ENCODE assay signal across 19 cellular contexts in genomic region chr12:10732554-10732953, GRCh38. TPM values are rescaled to one million over a fixed set of nuclear protein-coding genes. Genes with fewer than 3 reads are reported as not detected.
DNase-seq lines count a peak whose midpoint lies in the region; ATAC-seq, FAIRE-seq and TF ChIP-seq lines count a peak whose summit lies in the region.
"Had no signal": no experiment of that assay in that cellular context is flagged by ENCODE, and none has a peak within 500 bp of the region (broad histone marks: within the 10 kb centered on the region; RNA-seq: fewer than 3 reads in every experiment).

No MANE protein-coding gene starts in this region.

- no peak overlapping the region for H3K4ac ChIP-seq in H1 (replicated peaks; ENCODE audit: insufficient read length, low read depth, low read length)

- H3K4me2 ChIP-seq in SK-N-SH (no peak overlapping the region), H1 (ENCODE audit: insufficient read depth in 1 of 2, low read depth in 2 of 2, low read length in 2 of 2) (no peak overlapping the region)
- H3K4me2 ChIP-seq: A549, BLaER1, KMS-11 had no signal

- no peak overlapping the region for H2BK20ac ChIP-seq in H1 (ENCODE audit: low read length)

- intact Hi-C loops in spleen (cut with DNase I; ENCODE audit: low total_unique reads): no loop called here

- no peak overlapping the region for H2BK15ac ChIP-seq in H1 (ENCODE audit: low read length)

- H4K91ac ChIP-seq in H1 (replicated peaks; ENCODE audit: insufficient read length, low read length): no peak overlapping the region

- H3K36me3 ChIP-seq in SK-N-SH (replicated peaks in 1 of 2; ENCODE audit: control insufficient read depth in 1 of 2, insufficient read depth in 2 of 2, low read length in 1 of 2): no peaks in the 10 kb centered on the region
- no peaks in the 10 kb centered on the region for H3K36me3 ChIP-seq in HEK293 (ENCODE audit: control insufficient read depth in 2 of 2, insufficient read depth in 1 of 2, low read length in 2 of 2)
- H3K36me3 ChIP-seq in H1 (ENCODE audit: control insufficient read depth in 2 of 4, insufficient read depth in 4 of 4, low read length in 3 of 4): no peaks in the 10 kb centered on the region
- no peaks in the 10 kb centered on the region for H3K36me3 ChIP-seq in spleen
- H3K36me3 ChIP-seq: BLaER1, HAP-1 had no signal

- no peak for TF ChIP-seq CTCF in SK-N-SH (IDR thresholded peaks at IDR 0.05)
- TF ChIP-seq CTCF in HEK293 (tag by site-specific recombination; IDR thresholded peaks at IDR 0.05): no peak
- no peak for TF ChIP-seq CTCF in H1 (IDR thresholded peaks at IDR 0.05; ENCODE audit: control extremely low read depth in 1 of 3, insufficient read depth in 1 of 3, low read depth in 1 of 3, low read length in 3 of 3)
- no peak for TF ChIP-seq CTCF in spleen (IDR thresholded peaks at IDR 0.05 in 8 of 11, conservative IDR thresholded peaks at IDR 0.05 in 3 of 11)

- POLR2A ChIA-PET in SK-N-SH (lab: Yijun Ruan, JAX) (no interaction called here), HEK293 (lab: Yijun Ruan, JAX) (no interaction called here), H1 (lab: Charles Lee; ENCODE audit: partially characterized antibody) (interaction anchor here (1.8 kb wide), 1 partner anchor 10 kb away, joined by 19 read pairs; the partner anchor contains the start of gene YBX3)

- no peak overlapping the region for H3K56ac ChIP-seq in H1 (replicated peaks; ENCODE audit: insufficient read length, low read depth, low read length)

- no peaks in the 10 kb centered on the region for H3K9me3 ChIP-seq in SK-N-SH
- H3K9me3 ChIP-seq in HEK293 (ENCODE audit: control insufficient read depth, insufficient read depth, low read depth, low read length): no peaks in the 10 kb centered on the region
- H3K9me3 ChIP-seq in H1 (ENCODE audit: insufficient read depth in 2 of 2, low read depth in 1 of 2, low read length in 1 of 2): no peaks in the 10 kb centered on the region
- H3K9me3 ChIP-seq in spleen: no peaks in the 10 kb centered on the region
- H3K9me3 ChIP-seq: A549, BLaER1, HAP-1 had no signal

- peaks cover 56% of the 10 kb centered on the region for H3K27me3 ChIP-seq in SK-N-SH (ENCODE audit: insufficient read depth)
- no peaks in the 10 kb centered on the region for H3K27me3 ChIP-seq in H1 (replicated peaks in 1 of 4; ENCODE audit: control insufficient read depth in 3 of 4, extremely low read depth in 1 of 4, insufficient read depth in 3 of 4, low read length in 3 of 4)
- peaks cover 0 to 12% (median 0%) of the 10 kb centered on the region in 7 donors for H3K27me3 ChIP-seq in spleen (replicated peaks in 1 of 7)
- H3K27me3 ChIP-seq: BLaER1 had no signal

- no peaks in the 10 kb centered on the region for H3K9me2 ChIP-seq in SK-N-SH

- H3K14ac ChIP-seq in H1 (ENCODE audit: insufficient read length): no peak overlapping the region

- FAIRE-seq in H1 (lab: Jason Lieb, UNC): no peak
- FAIRE-seq: GM12878, HTR-8/SVneo had no signal

- no peak overlapping the region for H3K18ac ChIP-seq in H1 (ENCODE audit: extremely low read depth, low read length)

- no peak for ATAC-seq in SK-N-SH treated with all-trans-retinoic acid at 6 μM for 48 hours
- ATAC-seq in HG03196 (IDR thresholded peaks at IDR 0.05; ENCODE audit: unreplicated experiment): no peak
- ATAC-seq: A549, GM12878 had no signal

- no peak for TF ChIP-seq EP300 in SK-N-SH (IDR thresholded peaks at IDR 0.05; ENCODE audit: borderline replicate concordance in 1 of 2, low read depth in 1 of 2, low read length in 1 of 2)
- TF ChIP-seq EP300 in H1 (IDR thresholded peaks at IDR 0.05; ENCODE audit: borderline replicate concordance in 1 of 2, low read depth in 2 of 2, low read length in 2 of 2): no peak

- no peak overlapping the region for H3K27ac ChIP-seq in SK-N-SH (ENCODE audit: low read depth in 2 of 2, low read length in 1 of 2)
- no peak overlapping the region for H3K27ac ChIP-seq in HEK293 (ENCODE audit: extremely low read depth, low read depth, low read length)
- H3K27ac ChIP-seq in H1 (ENCODE audit: low read depth, low read length): no peak overlapping the region
- no peak overlapping the region for H3K27ac ChIP-seq in spleen
- H3K27ac ChIP-seq: 22Rv1, A549, BLaER1, KMS-11 had no signal

- no peak overlapping the region for H2BK12ac ChIP-seq in H1 (ENCODE audit: low read depth, low read length)

- H2AFZ ChIP-seq in SK-N-SH (ENCODE audit: low read depth): no peak overlapping the region
- H2AFZ ChIP-seq in H1 (ENCODE audit: low read length): 0 out of 2 replicates have a peak overlapping the region, but pooled peaks have one; percentile 30

- TF ChIP-seq RAD21 in SK-N-SH (IDR thresholded peaks at IDR 0.05; ENCODE audit: low read length) (no peak), H1 (IDR thresholded peaks at IDR 0.05 in 1 of 2, conservative IDR thresholded peaks at IDR 0.05 in 1 of 2; ENCODE audit: low read depth in 2 of 2, low read length in 2 of 2) (no peak)

- no peaks in the 10 kb centered on the region for H4K20me1 ChIP-seq in SK-N-SH (ENCODE audit: insufficient read depth)
- no peaks in the 10 kb centered on the region for H4K20me1 ChIP-seq in H1 (replicated peaks in 1 of 2; ENCODE audit: control insufficient read depth in 1 of 2, insufficient read depth in 2 of 2, low read length in 2 of 2)
- H4K20me1 ChIP-seq: BLaER1 had no signal

- no peak overlapping the region for H4K8ac ChIP-seq in H1 (ENCODE audit: extremely low read depth, insufficient read depth, low read length)

- H3K4me3 ChIP-seq in SK-N-SH (ENCODE audit: low read depth in 2 of 2, low read length in 1 of 2) (no peak overlapping the region), HEK293 (ENCODE audit: low read depth, low read length) (no peak overlapping the region), H1 (ENCODE audit: extremely low read depth in 1 of 4, insufficient read depth in 2 of 4, low read depth in 3 of 4, low read length in 4 of 4) (no peak overlapping the region), spleen (no peak overlapping the region)
- H3K4me3 ChIP-seq: A549, BLaER1, GM12878, HAP-1 had no signal

- no peak overlapping the region for H2AK5ac ChIP-seq in H1 (ENCODE audit: low read depth, low read length)

- H3K4me1 ChIP-seq in SK-N-SH (ENCODE audit: control insufficient read depth in 1 of 2, insufficient read depth in 2 of 2, low read depth in 1 of 2, low read length in 1 of 2): no peaks in the 10 kb centered on the region
- H3K4me1 ChIP-seq in HEK293 (ENCODE audit: control insufficient read depth, insufficient read depth, low read length): no peaks in the 10 kb centered on the region
- no peaks in the 10 kb centered on the region for H3K4me1 ChIP-seq in H1 (replicated peaks in 1 of 4; ENCODE audit: control insufficient read depth in 3 of 4, insufficient read depth in 4 of 4, low read length in 3 of 4)
- no peaks in the 10 kb centered on the region for H3K4me1 ChIP-seq in spleen
- H3K4me1 ChIP-seq: A549, BLaER1, HAP-1 had no signal

- H3K79me2 ChIP-seq in SK-N-SH (ENCODE audit: insufficient read depth) (no peaks in the 10 kb centered on the region), H1 (ENCODE audit: control insufficient read depth in 1 of 2, insufficient read depth in 2 of 2, low read length in 2 of 2) (no peaks in the 10 kb centered on the region)

- H3K79me1 ChIP-seq in H1 (ENCODE audit: low read depth, low read length): no peaks in the 10 kb centered on the region

- TF ChIP-seq POLR2A in H1 (IDR thresholded peaks at IDR 0.05; ENCODE audit: control extremely low read depth in 1 of 2, low read depth in 2 of 2, low read length in 2 of 2): no peak
- TF ChIP-seq POLR2A in spleen (IDR thresholded peaks at IDR 0.05): no peak

- H2BK5ac ChIP-seq in H1 (ENCODE audit: low read depth, low read length): no peak overlapping the region

- H2BK120ac ChIP-seq in H1 (replicated peaks; ENCODE audit: low read depth, low read length): no peak overlapping the region

- H3K23ac ChIP-seq in H1 (ENCODE audit: insufficient read length): no peak overlapping the region

- no peaks in the 10 kb centered on the region for H3F3A ChIP-seq in SK-N-SH (replicated peaks; ENCODE audit: insufficient read depth)

- no peak for DNase-seq in SK-N-SH
- no peak for DNase-seq in H1 (ENCODE audit: low read depth in 1 of 2, low spot score in 2 of 2)
- DNase-seq in activated CD4-positive, alpha-beta T cell treated with anti-CD3 and anti-CD28 coated beads, Interleukin-2, amount 50 U/mL, for 1 hour: no peak
- DNase-seq in spleen: no peak
- DNase-seq: CD4-positive, alpha-beta memory T cell; DMS153; DMS79; HFFc6 had no signal

- 8% methylated on average over 4 of the region's 4 CpGs for WGBS in SK-N-SH (ENCODE audit: low lambda C conversion rate)
- WGBS in H1 (ENCODE audit: extremely low coverage in 1 of 2, insufficient coverage in 1 of 2, insufficient read length in 1 of 2, insufficient replicate concordance in 2 of 2, low coverage in 1 of 2, low lambda C conversion rate in 2 of 2, missing lambda C conversion rate in 1 of 2), 2 experiments: 96% methylated on average over 4 of the region's 4 CpGs; no CpG with 5 or more reads in 1 of the 2 experiments
- WGBS in spleen, 5 donors: 70 to 91% (median 83%) methylated on average over 4 of the region's 4 CpGs

- no peaks in the 10 kb centered on the region for H3K23me2 ChIP-seq in H1 (ENCODE audit: low read depth, low read length)

- no peak overlapping the region for H4K5ac ChIP-seq in H1 (ENCODE audit: insufficient read length, low read depth, low read length)

- CTCF ChIA-PET in SK-N-SH (lab: Yijun Ruan, JAX) (interaction anchor here (1.1 to 3.9 kb wide), 4 partner anchors 8 to 468 kb away, joined by 3 to 20 read pairs (median 4); no protein-coding TSS in a partner anchor), HEK293 (lab: Yijun Ruan, JAX) (interaction anchor here (1.8 kb wide), 1 partner anchor 17 kb away, joined by 10 read pairs; no protein-coding TSS in a partner anchor), H1 (lab: Charles Lee; ENCODE audit: partially characterized antibody) (interaction anchor here (0.6 to 1.9 kb wide), 4 partner anchors 15 to 764 kb away, joined by 3 to 7 read pairs (median 4); no protein-coding TSS in a partner anchor)

- H3K9ac ChIP-seq in SK-N-SH: no peak overlapping the region
- H3K9ac ChIP-seq in H1 (replicated peaks in 1 of 4; ENCODE audit: extremely low read depth in 1 of 4, low read depth in 3 of 4, low read length in 3 of 4): no peak overlapping the region
- H3K9ac ChIP-seq: BLaER1, KMS-11 had no signal

RNA-seq across cellular contexts. Expression of gene YBX3, which starts 9.4 kb away (rescaled TPM):
- polyA plus RNA-seq in SK-N-SH (2012; rRNA removed) (12.2 and 22.4 TPM in 2 replicates), H1 (2011; rRNA removed) (83.1 and 155 TPM in 2 replicates), spleen (100 to 1,000 TPM in 1 of 3 donors, 10 to 100 TPM in 2; 87.0 to 155 (median 90.7) TPM)
- 18.0 and 19.6 TPM in 2 replicates for polyA plus RNA-seq in SK-N-SH (2012; cell fraction: cytosol; rRNA removed)
- polyA plus RNA-seq in SK-N-SH (2012; cell fraction: nucleus; rRNA removed): 54.9 and 64.5 TPM in 2 replicates
- 480 and 495 TPM in 2 replicates for total RNA-seq in H1 (2021; fragmentation: NEBNext Ultra II Directional; extraction: Animal tissue kit (Norgen Biotek cat#: 25700))
- polyA plus RNA-seq in H1 (2011; cell fraction: cytosol; rRNA removed): 141 TPM
- polyA plus RNA-seq in H1 (2011; cell fraction: nucleus; rRNA removed): 274 TPM
- polyA plus RNA-seq in H1 (2012, experiment 1 of 2): 220 to 296 TPM (median 281 TPM) in 4 replicates
- polyA plus RNA-seq in H1 (2012, experiment 2 of 2): 278 TPM
- 403 TPM for polyA plus RNA-seq in H1 (2013, experiment 1 of 2)
- polyA plus RNA-seq in H1 (2013, experiment 2 of 2): 381 TPM
- polyA minus RNA-seq in H1 (2011; rRNA and poly(A)+ RNA removed): 53.8 and 94.7 TPM in 2 replicates
- 116 TPM for polyA minus RNA-seq in H1 (2011; cell fraction: cytosol; rRNA and poly(A)+ RNA removed)
- polyA minus RNA-seq in H1 (2011; cell fraction: nucleus; rRNA and poly(A)+ RNA removed): 163 TPM
- total RNA-seq in spleen: 100 to 1,000 TPM; 166 to 250 (median 180) TPM

RNA-seq across cellular contexts. Expression of gene STYK1, which starts 58.7 kb away (rescaled TPM):
- polyA plus RNA-seq in SK-N-SH (2012; rRNA removed) (not detected in 2 replicates), H1 (2011; rRNA removed) (0.38 and 0.61 TPM in 2 replicates), spleen (under 1 TPM; 0.17 to 0.26 (median 0.26) TPM)
- not detected in 2 replicates for polyA plus RNA-seq in SK-N-SH (2012; cell fraction: cytosol; rRNA removed)
- 0.01 TPM in 1 of 2 replicates, not detected in the other for polyA plus RNA-seq in SK-N-SH (2012; cell fraction: nucleus; rRNA removed)
- total RNA-seq in H1 (2021; fragmentation: NEBNext Ultra II Directional; extraction: Animal tissue kit (Norgen Biotek cat#: 25700)): 1.1 and 1.6 TPM in 2 replicates
- 0.90 TPM for polyA plus RNA-seq in H1 (2011; cell fraction: cytosol; rRNA removed)
- polyA plus RNA-seq in H1 (2011; cell fraction: nucleus; rRNA removed): 4.0 TPM
- polyA plus RNA-seq in H1 (2012, experiment 1 of 2): 0.53 to 2.2 TPM (median 1.4 TPM) in 4 replicates
- 0.16 TPM for polyA plus RNA-seq in H1 (2012, experiment 2 of 2)
- polyA plus RNA-seq in H1 (2013, experiment 1 of 2): 1.1 TPM
- 1.5 TPM for polyA plus RNA-seq in H1 (2013, experiment 2 of 2)
- polyA minus RNA-seq in H1 (2011; rRNA and poly(A)+ RNA removed): 1.5 and 3.2 TPM in 2 replicates
- polyA minus RNA-seq in H1 (2011; cell fraction: cytosol; rRNA and poly(A)+ RNA removed): not detected
- 2.5 TPM for polyA minus RNA-seq in H1 (2011; cell fraction: nucleus; rRNA and poly(A)+ RNA removed)
- total RNA-seq in spleen: 1 to 10 TPM in 4 of 7 donors, under 1 TPM in 3; 0.49 to 2.4 (median 1.2) TPM
- total RNA-seq: CD4-positive, alpha-beta memory T cell had no signal
- polyA plus RNA-seq: CD14-positive monocyte; CD4-positive, alpha-beta memory T cell had no signal
